In genomic region chr6:106360410-106360988, GRCh38 we compare ENCODE assay signal across 9 cellular contexts. TPM values are rescaled to one million over a fixed set of nuclear protein-coding genes. Genes with fewer than 3 reads are reported as not detected.
DNase-seq lines count a peak whose midpoint lies in the region; ATAC-seq, FAIRE-seq and TF ChIP-seq lines count a peak whose summit lies in the region.
"Had no signal": no experiment of that assay in that cellular context is flagged by ENCODE, and none has a peak within 500 bp of the region (broad histone marks: within the 10 kb centered on the region; RNA-seq: fewer than 3 reads in every experiment).

TSS of gene CRYBG1 (plus strand) at chr6:106360717. CDS start at chr6:106360909, 192 bp downstream.

- H3K36me3 Mint-ChIP-seq in WTC11, result peaks cover 2% of the 10 kb centered on the region; the same call in 1 of the 2 replicates

- H3K4me1 Mint-ChIP-seq in WTC11, result peaks cover 11% of the 10 kb centered on the region

- intact Hi-C loops in kidney (cut with DNase I), result no loop called here

- H3K27me3 ChIP-seq in bronchial epithelial cell (ENCODE audit: control insufficient read depth, insufficient read depth, low read length), result no peaks in the 10 kb centered on the region

- H3K4me3 ChIP-seq in bronchial epithelial cell (ENCODE audit: low read depth, low read length), result peak within 1 kb of the TSS; percentile 98
- peak within 1 kb of the TSS; percentile 55 for H3K4me3 ChIP-seq in kidney (ENCODE audit: low read length in 2 of 2)

- peak within 1 kb of the TSS; percentile 33 to 41 for H3K27ac ChIP-seq in kidney (ENCODE audit: low read depth in 2 of 2, low read length in 2 of 2)

- ATAC-seq in WTC11, result peak; percentile 95
- ATAC-seq in HG03378 (IDR thresholded peaks at IDR 0.05; ENCODE audit: unreplicated experiment), result no peak

- no peaks in the 10 kb centered on the region for H3K9me3 ChIP-seq in kidney (ENCODE audit: control insufficient read depth in 1 of 2, low read length in 2 of 2)

- CTCF ChIA-PET in WTC11 (lab: Charles Lee), result interaction anchor here (0.6 to 3.6 kb wide), 57 partner anchors 9 to 1246 kb away, joined by 3 to 38 read pairs (median 4); partner anchors contain the start of genes ATG5 and BEND3

- H3K4me3 Mint-ChIP-seq in WTC11, result peak within 1 kb of the TSS; percentile 86

- POLR2A ChIA-PET in WTC11 (lab: Charles Lee), result interaction anchor here (0.5 to 1.3 kb wide), 3 partner anchors 8 to 1709 kb away, joined by 3 to 4 read pairs (median 3); no protein-coding TSS in a partner anchor

- no peaks in the 10 kb centered on the region for H3K9me3 Mint-ChIP-seq in WTC11

- H3K27ac Mint-ChIP-seq in WTC11, result no peak within 1 kb of the TSS

- TF ChIP-seq CTCF in WTC11 (IDR thresholded peaks at IDR 0.05) (peak; percentile 99), bronchial epithelial cell (IDR thresholded peaks at IDR 0.05; ENCODE audit: insufficient read depth, low read length, severe bottlenecking) (peak; percentile 94), kidney (IDR thresholded peaks at IDR 0.05; ENCODE audit: borderline replicate concordance, extremely low read depth, insufficient read depth) (peak; percentile 81)

- DNase-seq in DMS153 treated with DMSO at 0.1 percent for 48 hours (lab: John Stamatoyannopoulos, UW; ENCODE audit: unreplicated experiment) (peak; percentile 86), H54 (ENCODE audit: insufficient read length, low spot score) (peak; percentile 47), NCI-H146 treated with DMSO at 0.1 percent for 48 hours (lab: John Stamatoyannopoulos, UW; ENCODE audit: unreplicated experiment) (peak; percentile 83), WTC11 (ENCODE audit: low spot score) (peak; percentile 93), bronchial epithelial cell (ENCODE audit: low read depth) (peak; percentile 69), kidney (peak; percentile 88)
- DNase-seq in stimulated activated CD4-positive, alpha-beta T cell treated with anti-CD3 and anti-CD28 coated beads, Interleukin-1b, Interleukin-23, amount 100 ng/mL, for 1 hour (ENCODE audit: low read depth in 2 of 2), result peak; percentile 18 to 49

- peaks cover 2 to 4% of the 10 kb centered on the region in 2 donors for H3K4me1 ChIP-seq in kidney (ENCODE audit: control insufficient read depth in 1 of 2, insufficient read depth in 1 of 2, low read depth in 1 of 2, low read length in 2 of 2)

- FAIRE-seq in H54 (lab: Jason Lieb, UNC) (no peak), bronchial epithelial cell (lab: Jason Lieb, UNC) (no peak), kidney (lab: Jason Lieb, UNC) (no peak)
- FAIRE-seq: endometrium had no signal

- H3K9ac ChIP-seq in kidney (ENCODE audit: low read length in 2 of 2), result peak within 1 kb of the TSS; percentile 20 to 58

- H3K36me3 ChIP-seq in bronchial epithelial cell (ENCODE audit: control insufficient read depth, insufficient read depth, low read length) (no peaks in the 10 kb centered on the region), kidney (ENCODE audit: control insufficient read depth in 1 of 2, insufficient read depth in 2 of 2, low read length in 2 of 2) (no peaks in the 10 kb centered on the region)

- TF ChIP-seq POLR2A in H54 (IDR thresholded peaks at IDR 0.05; ENCODE audit: low read depth, low read length), result no peak

- H3K27me3 Mint-ChIP-seq in WTC11 (ENCODE audit: low read depth), result peaks cover 18% of the 10 kb centered on the region

TF ChIP-seq in WTC11, 78 proteins besides CTCF, POLR2A, EP300 and RAD21 (continues in another document):
- TF ChIP-seq CREM (CRISPR knock-in tag; IDR thresholded peaks at IDR 0.05), result 0 out of 2 replicates have a peak, but pooled peaks have one; percentile 54
- peak; percentile 96 for TF ChIP-seq ZNF423 (CRISPR knock-in tag; IDR thresholded peaks at IDR 0.05)
- TF ChIP-seq, protein P1, sequence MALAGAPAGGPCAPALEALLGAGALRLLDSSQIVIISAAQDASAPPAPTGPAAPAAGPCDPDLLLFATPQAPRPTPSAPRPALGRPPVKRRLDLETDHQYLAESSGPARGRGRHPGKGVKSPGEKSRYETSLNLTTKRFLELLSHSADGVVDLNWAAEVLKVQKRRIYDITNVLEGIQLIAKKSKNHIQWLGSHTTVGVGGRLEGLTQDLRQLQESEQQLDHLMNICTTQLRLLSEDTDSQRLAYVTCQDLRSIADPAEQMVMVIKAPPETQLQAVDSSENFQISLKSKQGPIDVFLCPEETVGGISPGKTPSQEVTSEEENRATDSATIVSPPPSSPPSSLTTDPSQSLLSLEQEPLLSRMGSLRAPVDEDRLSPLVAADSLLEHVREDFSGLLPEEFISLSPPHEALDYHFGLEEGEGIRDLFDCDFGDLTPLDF (CRISPR knock-in tag; IDR thresholded peaks at IDR 0.05), result no peak
- TF ChIP-seq SP1 (CRISPR knock-in tag; conservative IDR thresholded peaks at IDR 0.05), result peak; percentile 75; the same call in 1 of the 2 replicates
- peak; percentile 5; the same call in 1 of the 2 replicates for TF ChIP-seq MAX (CRISPR knock-in tag; IDR thresholded peaks at IDR 0.05)
- TF ChIP-seq ETV6 (CRISPR knock-in tag; IDR thresholded peaks at IDR 0.05), result no peak
- no peak for TF ChIP-seq CDX4 (CRISPR knock-in tag; IDR thresholded peaks at IDR 0.05; ENCODE audit: borderline replicate concordance)
- TF ChIP-seq ZNF219 (CRISPR knock-in tag; IDR thresholded peaks at IDR 0.05; ENCODE audit: borderline replicate concordance), result no peak; the same call in 1 of the 2 replicates
- TF ChIP-seq ESRRA (CRISPR knock-in tag; IDR thresholded peaks at IDR 0.05; ENCODE audit: borderline replicate concordance), result peak; percentile 50; the same call in 1 of the 2 replicates
- TF ChIP-seq KAT7 (CRISPR knock-in tag; IDR thresholded peaks at IDR 0.05; ENCODE audit: borderline replicate concordance), result peak; percentile 64; the same call in 1 of the 2 replicates
- TF ChIP-seq PRRX2 (CRISPR knock-in tag; IDR thresholded peaks at IDR 0.05), result 0 out of 2 replicates have a peak, but pooled peaks have one; percentile 21
- TF ChIP-seq ZNF263 (CRISPR knock-in tag; IDR thresholded peaks at IDR 0.05; ENCODE audit: low read depth), result no peak
- TF ChIP-seq ZSCAN18 (CRISPR knock-in tag; IDR thresholded peaks at IDR 0.05), result 0 out of 2 replicates have a peak, but pooled peaks have one; percentile 3
- TF ChIP-seq, protein P2, sequence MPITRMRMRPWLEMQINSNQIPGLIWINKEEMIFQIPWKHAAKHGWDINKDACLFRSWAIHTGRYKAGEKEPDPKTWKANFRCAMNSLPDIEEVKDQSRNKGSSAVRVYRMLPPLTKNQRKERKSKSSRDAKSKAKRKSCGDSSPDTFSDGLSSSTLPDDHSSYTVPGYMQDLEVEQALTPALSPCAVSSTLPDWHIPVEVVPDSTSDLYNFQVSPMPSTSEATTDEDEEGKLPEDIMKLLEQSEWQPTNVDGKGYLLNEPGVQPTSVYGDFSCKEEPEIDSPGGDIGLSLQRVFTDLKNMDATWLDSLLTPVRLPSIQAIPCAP (CRISPR knock-in tag; IDR thresholded peaks at IDR 0.05), result no peak
- TF ChIP-seq, protein P3, sequence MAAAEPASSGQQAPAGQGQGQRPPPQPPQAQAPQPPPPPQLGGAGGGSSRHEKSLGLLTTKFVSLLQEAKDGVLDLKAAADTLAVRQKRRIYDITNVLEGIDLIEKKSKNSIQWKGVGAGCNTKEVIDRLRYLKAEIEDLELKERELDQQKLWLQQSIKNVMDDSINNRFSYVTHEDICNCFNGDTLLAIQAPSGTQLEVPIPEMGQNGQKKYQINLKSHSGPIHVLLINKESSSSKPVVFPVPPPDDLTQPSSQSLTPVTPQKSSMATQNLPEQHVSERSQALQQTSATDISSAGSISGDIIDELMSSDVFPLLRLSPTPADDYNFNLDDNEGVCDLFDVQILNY (CRISPR knock-in tag; IDR thresholded peaks at IDR 0.05), result peak; percentile 12; the same call in 1 of the 2 replicates
- TF ChIP-seq, protein P4, sequence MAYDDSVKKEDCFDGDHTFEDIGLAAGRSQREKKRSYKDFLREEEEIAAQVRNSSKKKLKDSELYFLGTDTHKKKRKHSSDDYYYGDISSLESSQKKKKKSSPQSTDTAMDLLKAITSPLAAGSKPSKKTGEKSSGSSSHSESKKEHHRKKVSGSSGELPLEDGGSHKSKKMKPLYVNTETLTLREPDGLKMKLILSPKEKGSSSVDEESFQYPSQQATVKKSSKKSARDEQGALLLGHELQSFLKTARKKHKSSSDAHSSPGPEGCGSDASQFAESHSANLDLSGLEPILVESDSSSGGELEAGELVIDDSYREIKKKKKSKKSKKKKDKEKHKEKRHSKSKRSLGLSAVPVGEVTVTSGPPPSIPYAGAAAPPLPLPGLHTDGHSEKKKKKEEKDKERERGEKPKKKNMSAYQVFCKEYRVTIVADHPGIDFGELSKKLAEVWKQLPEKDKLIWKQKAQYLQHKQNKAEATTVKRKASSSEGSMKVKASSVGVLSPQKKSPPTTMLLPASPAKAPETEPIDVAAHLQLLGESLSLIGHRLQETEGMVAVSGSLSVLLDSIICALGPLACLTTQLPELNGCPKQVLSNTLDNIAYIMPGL (CRISPR knock-in tag; IDR thresholded peaks at IDR 0.05), result peak; percentile 99
- TF ChIP-seq CBFB (CRISPR knock-in tag; IDR thresholded peaks at IDR 0.05; ENCODE audit: low read depth), result peak; percentile 88; the same call in 1 of the 2 replicates
- TF ChIP-seq GABPB1 (CRISPR knock-in tag; IDR thresholded peaks at IDR 0.05), result no peak
- TF ChIP-seq ATF1 (CRISPR knock-in tag; IDR thresholded peaks at IDR 0.05), result no peak

RNA-seq across cellular contexts. Expression of gene CRYBG1, which starts in this region (rescaled TPM):
- total RNA-seq in WTC11 (2021) (9.1 to 10.1 TPM (median 9.3 TPM) in 3 replicates), bronchial epithelial cell (45.0 and 73.2 TPM in 2 replicates), kidney (32.6 TPM)
- 7.0 TPM for polyA plus RNA-seq in kidney (ENCODE audit: insufficient read depth, low read depth, low replicate concordance)

Comparison
In these comparisons a context has a peak if more than half of its experiments do, and no peak if none do; other contexts are left out.
1. DNase-seq: peak in every context shown above with its lines; median percentile 93 in WTC11; 88 in kidney; 86 in DMS153 treated with DMSO at 0.1 percent for 48 hours; 83 in NCI-H146 treated with DMSO at 0.1 percent for 48 hours; 69 in bronchial epithelial cell; 47 in H54; 34 in stimulated activated CD4-positive, alpha-beta T cell treated with anti-CD3 and anti-CD28 coated beads, Interleukin-1b, Interleukin-23, amount 100 ng/mL, for 1 hour.